1 cellular context compared by ENCODE assay signal in the genomic region with DNA sequence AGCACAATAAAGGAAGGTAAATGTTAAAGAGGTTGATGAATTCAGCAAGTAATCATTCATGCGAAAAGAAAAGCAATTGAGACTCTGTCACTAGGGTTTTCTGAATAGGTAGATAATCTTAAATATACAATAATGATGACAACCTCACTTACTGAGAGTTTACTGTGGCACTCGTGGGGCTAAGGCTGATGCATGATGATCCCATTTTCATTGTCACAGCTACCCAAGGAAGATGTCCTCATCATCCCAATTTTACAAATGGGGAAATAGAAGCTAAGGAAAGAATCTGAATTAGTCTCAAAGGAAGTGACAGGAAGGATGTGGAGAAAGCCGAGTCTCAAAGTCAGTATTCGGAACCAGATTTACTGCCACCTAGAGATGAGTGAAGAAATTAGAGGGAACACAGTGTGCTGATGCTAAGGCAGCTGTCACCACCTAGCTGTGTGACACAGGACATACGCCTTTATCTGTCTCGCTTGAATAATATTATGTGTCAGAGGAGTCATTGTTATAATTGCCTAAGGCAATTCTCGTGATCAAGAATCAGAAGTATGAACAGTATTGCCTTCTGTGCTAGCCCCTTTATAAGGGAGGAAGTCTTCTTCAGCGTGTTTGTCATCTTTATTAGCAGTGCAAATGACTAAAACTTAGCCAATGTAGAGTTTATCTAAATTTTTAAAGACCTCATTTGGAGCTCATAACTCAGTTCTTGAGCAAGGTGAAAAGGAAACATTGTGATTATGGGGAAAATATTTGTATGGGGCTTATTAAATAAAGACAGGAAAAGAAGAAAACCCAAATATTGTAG.
TF ChIP-seq lines count a peak whose summit lies in the region.

No MANE protein-coding gene starts in this region.

TF ChIP-seq in WTC11, 78 proteins besides CTCF, POLR2A, EP300 and RAD21 (continued from another document):
- TF ChIP-seq, protein P1, sequence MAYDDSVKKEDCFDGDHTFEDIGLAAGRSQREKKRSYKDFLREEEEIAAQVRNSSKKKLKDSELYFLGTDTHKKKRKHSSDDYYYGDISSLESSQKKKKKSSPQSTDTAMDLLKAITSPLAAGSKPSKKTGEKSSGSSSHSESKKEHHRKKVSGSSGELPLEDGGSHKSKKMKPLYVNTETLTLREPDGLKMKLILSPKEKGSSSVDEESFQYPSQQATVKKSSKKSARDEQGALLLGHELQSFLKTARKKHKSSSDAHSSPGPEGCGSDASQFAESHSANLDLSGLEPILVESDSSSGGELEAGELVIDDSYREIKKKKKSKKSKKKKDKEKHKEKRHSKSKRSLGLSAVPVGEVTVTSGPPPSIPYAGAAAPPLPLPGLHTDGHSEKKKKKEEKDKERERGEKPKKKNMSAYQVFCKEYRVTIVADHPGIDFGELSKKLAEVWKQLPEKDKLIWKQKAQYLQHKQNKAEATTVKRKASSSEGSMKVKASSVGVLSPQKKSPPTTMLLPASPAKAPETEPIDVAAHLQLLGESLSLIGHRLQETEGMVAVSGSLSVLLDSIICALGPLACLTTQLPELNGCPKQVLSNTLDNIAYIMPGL (CRISPR knock-in tag; IDR thresholded peaks at IDR 0.05): no peak
- TF ChIP-seq, protein P2, sequence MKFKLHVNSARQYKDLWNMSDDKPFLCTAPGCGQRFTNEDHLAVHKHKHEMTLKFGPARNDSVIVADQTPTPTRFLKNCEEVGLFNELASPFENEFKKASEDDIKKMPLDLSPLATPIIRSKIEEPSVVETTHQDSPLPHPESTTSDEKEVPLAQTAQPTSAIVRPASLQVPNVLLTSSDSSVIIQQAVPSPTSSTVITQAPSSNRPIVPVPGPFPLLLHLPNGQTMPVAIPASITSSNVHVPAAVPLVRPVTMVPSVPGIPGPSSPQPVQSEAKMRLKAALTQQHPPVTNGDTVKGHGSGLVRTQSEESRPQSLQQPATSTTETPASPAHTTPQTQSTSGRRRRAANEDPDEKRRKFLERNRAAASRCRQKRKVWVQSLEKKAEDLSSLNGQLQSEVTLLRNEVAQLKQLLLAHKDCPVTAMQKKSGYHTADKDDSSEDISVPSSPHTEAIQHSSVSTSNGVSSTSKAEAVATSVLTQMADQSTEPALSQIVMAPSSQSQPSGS (CRISPR knock-in tag; IDR thresholded peaks at IDR 0.05; ENCODE audit: borderline replicate concordance, low read depth): no peak
- TF ChIP-seq, protein P3, sequence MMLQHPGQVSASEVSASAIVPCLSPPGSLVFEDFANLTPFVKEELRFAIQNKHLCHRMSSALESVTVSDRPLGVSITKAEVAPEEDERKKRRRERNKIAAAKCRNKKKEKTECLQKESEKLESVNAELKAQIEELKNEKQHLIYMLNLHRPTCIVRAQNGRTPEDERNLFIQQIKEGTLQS (CRISPR knock-in tag; conservative IDR thresholded peaks at IDR 0.05): no peak
- TF ChIP-seq, protein P4, sequence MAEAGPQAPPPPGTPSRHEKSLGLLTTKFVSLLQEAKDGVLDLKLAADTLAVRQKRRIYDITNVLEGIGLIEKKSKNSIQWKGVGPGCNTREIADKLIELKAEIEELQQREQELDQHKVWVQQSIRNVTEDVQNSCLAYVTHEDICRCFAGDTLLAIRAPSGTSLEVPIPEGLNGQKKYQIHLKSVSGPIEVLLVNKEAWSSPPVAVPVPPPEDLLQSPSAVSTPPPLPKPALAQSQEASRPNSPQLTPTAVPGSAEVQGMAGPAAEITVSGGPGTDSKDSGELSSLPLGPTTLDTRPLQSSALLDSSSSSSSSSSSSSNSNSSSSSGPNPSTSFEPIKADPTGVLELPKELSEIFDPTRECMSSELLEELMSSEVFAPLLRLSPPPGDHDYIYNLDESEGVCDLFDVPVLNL (CRISPR knock-in tag; IDR thresholded peaks at IDR 0.05; ENCODE audit: borderline replicate concordance, low read depth): no peak
- no peak for TF ChIP-seq NR3C1 (CRISPR knock-in tag; conservative IDR thresholded peaks at IDR 0.05; ENCODE audit: low read depth)
- no peak for TF ChIP-seq SMAD4 (CRISPR knock-in tag; IDR thresholded peaks at IDR 0.05)
- TF ChIP-seq ZNF219 (CRISPR knock-in tag; IDR thresholded peaks at IDR 0.05; ENCODE audit: borderline replicate concordance): no peak
- no peak for TF ChIP-seq ZNF416 (CRISPR knock-in tag; IDR thresholded peaks at IDR 0.05)
